In genomic region chr14:21269252-21270046, GRCh38 we compare ENCODE assay signal across 1 cellular context.
TF ChIP-seq lines count a peak whose summit lies in the region.

HNRNPC (minus strand) TSS chr14:21269442; CDS start chr14:21234193, 35,249 bp downstream.

TF ChIP-seq in liver, 16 proteins besides CTCF, POLR2A, EP300 and RAD21 (continued from another document):
- TF ChIP-seq REST (IDR thresholded peaks at IDR 0.05): peak; percentile 90
- peak; percentile 100 for TF ChIP-seq SP1 (IDR thresholded peaks at IDR 0.05)
- TF ChIP-seq HNF4A (conservative IDR thresholded peaks at IDR 0.05): no peak
- TF ChIP-seq EGR1 (IDR thresholded peaks at IDR 0.05; ENCODE audit: low read depth in 2 of 2): peak; percentile 85 to 94
- TF ChIP-seq GABPA (IDR thresholded peaks at IDR 0.05 in 1 of 2, conservative IDR thresholded peaks at IDR 0.05 in 1 of 2): peak; percentile 95 to 97
- peak; percentile 99 for TF ChIP-seq YY1 (IDR thresholded peaks at IDR 0.05)
- no peak for TF ChIP-seq FOXA1 (IDR thresholded peaks at IDR 0.05)
- peak; percentile 24 for TF ChIP-seq ATF3 (IDR thresholded peaks at IDR 0.05)
- peak; percentile 63 for TF ChIP-seq NR2F2 (IDR thresholded peaks at IDR 0.05)
